ENCODE assay signal across 17 cellular contexts in genomic region chr4:151573474-151573873, GRCh38.
"Had no signal": no experiment of that assay in that cellular context is flagged by ENCODE, and none has a peak within 500 bp of the region (broad histone marks: within the 10 kb centered on the region; RNA-seq: fewer than 3 reads in every experiment).

No MANE protein-coding gene starts in this region.

- H3K4me1 Mint-ChIP-seq: activated naive CD8-positive, alpha-beta T cell treated with anti-CD3 and anti-CD28 coated beads for 36 hours; nephron had no signal

- H3K4me3 ChIP-seq: coronary artery, lower lobe of right lung, upper lobe of left lung had no signal

- H3K4me1 ChIP-seq: lower lobe of right lung, upper lobe of left lung had no signal

- H3K27me3 ChIP-seq: upper lobe of left lung had no signal

- H3K36me3 Mint-ChIP-seq: activated naive CD8-positive, alpha-beta T cell treated with anti-CD3 and anti-CD28 coated beads for 36 hours had no signal

- DNase-seq: activated CD4-positive, alpha-beta T cell treated with anti-CD3 and anti-CD28 coated beads for 1 hour; activated naive CD8-positive, alpha-beta T cell treated with anti-CD3 and anti-CD28 coated beads for 36 hours; amniotic stem cell; glutamatergic neuron; hippocampal formation; lower lobe of right lung; nucleus accumbens; retina; SW 1271; T-helper 2 cell had no signal

- FAIRE-seq: endometrium, islet of Langerhans had no signal

- H3K36me3 ChIP-seq: lower lobe of right lung, upper lobe of left lung had no signal

- H3K4me3 Mint-ChIP-seq: activated naive CD8-positive, alpha-beta T cell treated with anti-CD3 and anti-CD28 coated beads for 36 hours; nephron; stimulated activated naive CD8-positive, alpha-beta T cell treated with anti-CD3 and anti-CD28 coated beads, Interleukin-15, Interleukin-2, amounts not matched to agents 100 ng/mL and 50 ng/mL, for 24 hours had no signal

- H3K9me3 Mint-ChIP-seq: activated naive CD8-positive, alpha-beta T cell treated with anti-CD3 and anti-CD28 coated beads for 36 hours; nephron; stimulated activated naive CD8-positive, alpha-beta T cell treated with anti-CD3 and anti-CD28 coated beads, Interleukin-15, Interleukin-2, amounts not matched to agents 100 ng/mL and 50 ng/mL, for 24 hours had no signal

- H3K27ac ChIP-seq: coronary artery, lower lobe of right lung, upper lobe of left lung, VCaP had no signal

- H3K9me3 ChIP-seq: lower lobe of right lung, upper lobe of left lung had no signal
